ENCODE assay signal across 20 cellular contexts in the genomic region with DNA sequence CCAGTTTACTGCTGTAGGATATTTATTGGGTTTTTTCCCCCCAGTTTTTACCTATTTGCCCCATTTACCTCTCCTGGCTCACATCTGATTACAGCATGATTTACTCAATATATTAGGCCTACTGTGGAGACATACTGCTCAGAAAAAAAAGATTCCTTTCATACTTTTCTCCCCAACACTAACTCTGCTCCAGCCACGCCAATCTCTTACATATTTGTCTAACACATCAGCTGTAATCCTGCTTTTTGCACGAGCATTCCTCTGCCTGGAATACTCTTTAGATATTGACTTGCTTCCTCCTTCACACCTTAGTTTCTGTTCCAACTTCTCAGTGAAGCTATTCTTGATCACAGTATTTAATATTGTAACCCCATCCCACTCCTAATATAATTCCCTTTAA.
DNase-seq lines count a peak whose midpoint lies in the region; ATAC-seq and TF ChIP-seq lines count a peak whose summit lies in the region.
"Had no signal": no experiment of that assay in that cellular context is flagged by ENCODE, and none has a peak within 500 bp of the region (broad histone marks: within the 10 kb centered on the region; RNA-seq: fewer than 3 reads in every experiment).

No MANE protein-coding gene starts in this region.

- H3K27ac ChIP-seq in RWPE2 (ENCODE audit: poor library complexity, severe bottlenecking), result no peak overlapping the region
- H3K27ac ChIP-seq: ascending aorta, suprapubic skin had no signal

- POLR2A ChIA-PET in Caco-2 (lab: Charles Lee), result no interaction called here

- H3K4me1 ChIP-seq in Caco-2 (peaks cover 8% of the 10 kb centered on the region), RWPE2 (ENCODE audit: insufficient read depth, poor library complexity, severe bottlenecking) (no peaks in the 10 kb centered on the region)
- H3K4me1 ChIP-seq: ascending aorta, suprapubic skin had no signal

- H3K9me3 Mint-ChIP-seq in Caco-2 (ENCODE audit: unreplicated experiment), result peaks cover 9% of the 10 kb centered on the region
- peaks cover 8% of the 10 kb centered on the region for H3K9me3 Mint-ChIP-seq in stimulated activated effector memory CD8-positive, alpha-beta T cell treated with anti-CD3 and anti-CD28 coated beads, Interleukin-12 subunit alpha, Interleukin-12 subunit beta, amount 100 ng/mL, for 72 hours

- H3K27me3 Mint-ChIP-seq in Caco-2 (ENCODE audit: insufficient read depth, unreplicated experiment), result no peaks in the 10 kb centered on the region
- H3K27me3 Mint-ChIP-seq: activated CD8-positive, alpha-beta T cell treated with anti-CD3 and anti-CD28 coated beads for 36 hours had no signal

- H3K36me3 ChIP-seq in Caco-2 (ENCODE audit: control insufficient read depth, insufficient read depth, low read length) (no peaks in the 10 kb centered on the region), RWPE2 (ENCODE audit: low read depth) (no peaks in the 10 kb centered on the region)
- H3K36me3 ChIP-seq: ascending aorta, suprapubic skin had no signal

- DNase-seq in Caco-2 (peak in 1 of 2 experiments; percentile 7), RWPE2 (ENCODE audit: low spot score) (no peak), fibroblast of the aortic adventitia (ENCODE audit: low read depth) (peak; percentile 47), retinal pigment epithelial cell (ENCODE audit: low read depth) (peak; percentile 50)
- no peak for DNase-seq in stimulated activated effector memory CD8-positive, alpha-beta T cell treated with anti-CD3 and anti-CD28 coated beads, Interleukin-12 subunit alpha, Interleukin-12 subunit beta, amount 100 ng/mL, for 72 hours (ENCODE audit: low spot score in 2 of 2)
- DNase-seq: activated CD8-positive, alpha-beta T cell treated with anti-CD3 and anti-CD28 coated beads for 36 hours; activated naive CD4-positive, alpha-beta T cell treated with anti-CD3 and anti-CD28 coated beads for 36 hours; activated T-cell treated with anti-CD3 and anti-CD28 coated beads, Interleukin-2, amount 50 U/mL, for 1 hour; COR-L47; cortex of kidney; foreskin melanocyte; H7; left cardiac atrium; NCI-H2081; T-helper 9 cell had no signal

- CTCF ChIA-PET in Caco-2 (lab: Charles Lee), result no interaction called here

- peaks cover 15% of the 10 kb centered on the region for H3K4me1 Mint-ChIP-seq in Caco-2 (ENCODE audit: low read depth, unreplicated experiment)
- H3K4me1 Mint-ChIP-seq in stimulated activated effector memory CD8-positive, alpha-beta T cell treated with anti-CD3 and anti-CD28 coated beads, Interleukin-12 subunit alpha, Interleukin-12 subunit beta, amount 100 ng/mL, for 72 hours, result no peaks in the 10 kb centered on the region

- H3K27ac Mint-ChIP-seq in Caco-2 (ENCODE audit: unreplicated experiment), result peak overlapping the region; percentile 7
- H3K27ac Mint-ChIP-seq in stimulated activated effector memory CD8-positive, alpha-beta T cell treated with anti-CD3 and anti-CD28 coated beads, Interleukin-12 subunit alpha, Interleukin-12 subunit beta, amount 100 ng/mL, for 72 hours, result no peak overlapping the region
- H3K27ac Mint-ChIP-seq: activated CD8-positive, alpha-beta T cell treated with anti-CD3 and anti-CD28 coated beads for 36 hours; activated naive CD4-positive, alpha-beta T cell treated with anti-CD3 and anti-CD28 coated beads for 36 hours had no signal

- TF ChIP-seq CTCF in Caco-2 (IDR thresholded peaks at IDR 0.05; ENCODE audit: insufficient read depth in 1 of 2, low read depth in 1 of 2, low read length in 1 of 2, severe bottlenecking in 1 of 2, unreplicated experiment in 1 of 2), result no peak
- no peak for TF ChIP-seq CTCF in RWPE2 (IDR thresholded peaks at IDR 0.05; ENCODE audit: poor library complexity, severe bottlenecking)
- no peak for TF ChIP-seq CTCF in fibroblast of the aortic adventitia (IDR thresholded peaks at IDR 0.05; ENCODE audit: insufficient read depth, low read length)
- TF ChIP-seq CTCF in retinal pigment epithelial cell (conservative IDR thresholded peaks at IDR 0.05; ENCODE audit: low read depth, low read length), result no peak

- peak; percentile 29; the same call in 1 of the 3 replicates for ATAC-seq in RWPE2 (ENCODE audit: low read depth)
- no peak for ATAC-seq in HG02798 (IDR thresholded peaks at IDR 0.05; ENCODE audit: poor library complexity, unreplicated experiment)
- no peak for ATAC-seq in HG03045 (IDR thresholded peaks at IDR 0.05; ENCODE audit: unreplicated experiment)
- ATAC-seq in HG03025 (IDR thresholded peaks at IDR 0.05; ENCODE audit: low FRiP score, unreplicated experiment), result no peak
- ATAC-seq in stimulated activated effector memory CD8-positive, alpha-beta T cell treated with anti-CD3 and anti-CD28 coated beads, Interleukin-12 subunit alpha, Interleukin-12 subunit beta, amount 100 ng/mL, for 72 hours, result no peak
- ATAC-seq: activated CD8-positive, alpha-beta T cell treated with anti-CD3 and anti-CD28 coated beads for 36 hours had no signal

- intact Hi-C loops in Caco-2 (cut with micrococcal nuclease; ENCODE audit: unreplicated experiment), result no loop called here

- no peak overlapping the region for H3K4me3 Mint-ChIP-seq in Caco-2 (ENCODE audit: unreplicated experiment)
- no peak overlapping the region for H3K4me3 Mint-ChIP-seq in stimulated activated effector memory CD8-positive, alpha-beta T cell treated with anti-CD3 and anti-CD28 coated beads, Interleukin-12 subunit alpha, Interleukin-12 subunit beta, amount 100 ng/mL, for 72 hours
- H3K4me3 Mint-ChIP-seq: activated CD8-positive, alpha-beta T cell treated with anti-CD3 and anti-CD28 coated beads for 36 hours; activated naive CD4-positive, alpha-beta T cell treated with anti-CD3 and anti-CD28 coated beads for 36 hours had no signal

- no peaks in the 10 kb centered on the region for H3K36me3 Mint-ChIP-seq in Caco-2 (ENCODE audit: insufficient read depth, unreplicated experiment)
- no peaks in the 10 kb centered on the region for H3K36me3 Mint-ChIP-seq in stimulated activated effector memory CD8-positive, alpha-beta T cell treated with anti-CD3 and anti-CD28 coated beads, Interleukin-12 subunit alpha, Interleukin-12 subunit beta, amount 100 ng/mL, for 72 hours

- no peak overlapping the region for H3K4me3 ChIP-seq in Caco-2 (ENCODE audit: low read depth, low read length)
- no peak overlapping the region for H3K4me3 ChIP-seq in RWPE2 (ENCODE audit: severe bottlenecking)
- no peak overlapping the region for H3K4me3 ChIP-seq in fibroblast of the aortic adventitia (ENCODE audit: low read depth, low read length)
- H3K4me3 ChIP-seq in retinal pigment epithelial cell (ENCODE audit: low read length), result no peak overlapping the region
- H3K4me3 ChIP-seq: ascending aorta, suprapubic skin had no signal

- no TSS peak for BruUV-seq in Caco-2 (replicated peaks; lab: Mats Ljungman, UMichigan)

- H3K27me3 ChIP-seq in Caco-2 (replicated peaks; ENCODE audit: control insufficient read depth, insufficient read depth, low read length), result no peaks in the 10 kb centered on the region
- H3K27me3 ChIP-seq in RWPE2 (ENCODE audit: insufficient read depth, poor library complexity, severe bottlenecking), result no peaks in the 10 kb centered on the region
- H3K27me3 ChIP-seq: ascending aorta, suprapubic skin had no signal

- H3K9me3 ChIP-seq in Caco-2, result 0 out of 2 replicates have a peak, but pooled peaks cover 4% of the 10 kb centered on the region
- H3K9me3 ChIP-seq in RWPE2 (ENCODE audit: severe bottlenecking), result no peaks in the 10 kb centered on the region
- H3K9me3 ChIP-seq: suprapubic skin had no signal

Comparison
In these comparisons a context has a peak if more than half of its experiments do, and no peak if none do; other contexts are left out.
1. DNase-seq: peak in fibroblast of the aortic adventitia (single experiment) and retinal pigment epithelial cell (single experiment); none in RWPE2 (single experiment) and stimulated activated effector memory CD8-positive, alpha-beta T cell treated with anti-CD3 and anti-CD28 coated beads, Interleukin-12 subunit alpha, Interleukin-12 subunit beta, amount 100 ng/mL, for 72 hours (0 of 2).